In the genomic region with DNA sequence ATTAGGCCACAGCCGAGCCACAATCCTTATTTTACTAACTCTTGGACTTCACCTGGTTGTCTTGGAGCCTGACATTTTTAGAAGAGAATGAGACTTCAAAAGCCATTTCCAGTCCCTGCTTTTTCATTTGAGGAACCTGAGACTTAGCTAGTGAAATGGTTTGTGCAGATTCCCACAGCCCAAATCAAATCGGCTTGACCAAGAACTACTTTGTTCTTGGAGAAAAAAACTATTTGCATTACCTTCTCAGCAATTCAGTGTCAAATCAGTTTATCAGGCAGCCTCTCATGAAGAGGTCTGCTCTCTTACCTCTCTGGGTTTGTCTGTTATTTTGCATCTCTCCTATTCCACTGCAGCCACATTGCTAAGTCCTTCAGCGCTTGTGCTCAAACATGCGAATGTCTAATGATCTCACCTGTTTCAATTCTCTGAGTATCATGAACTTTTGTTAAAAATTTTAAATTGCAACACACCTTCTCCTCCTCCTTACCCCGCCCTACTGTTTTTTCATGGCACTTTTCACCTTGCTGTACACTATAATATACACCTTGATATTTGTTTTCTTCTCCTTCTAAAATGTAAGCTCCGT, we compare ENCODE assay signal across 8 cellular contexts. TPM values are rescaled to one million over a fixed set of nuclear protein-coding genes. Genes with fewer than 3 reads are reported as not detected.
DNase-seq lines count a peak whose midpoint lies in the region; ATAC-seq and TF ChIP-seq lines count a peak whose summit lies in the region.

No MANE protein-coding gene starts in this region.

- WGBS in esophagus muscularis mucosa, result 65% methylated on average over 6 of the region's 6 CpGs

- H3K4me1 ChIP-seq in OCI-LY7 (ENCODE audit: insufficient read depth, low read length, poor library complexity, severe bottlenecking) (peaks cover 70% of the 10 kb centered on the region), esophagus muscularis mucosa (peaks cover 43 to 83% (median 69%) of the 10 kb centered on the region in 4 donors)

- POLR2A ChIA-PET in OCI-LY7 (lab: Charles Lee), result interaction anchor here (0.7 to 1.4 kb wide), 5 partner anchors 9 to 37 kb away, joined by 3 to 7 read pairs (median 4); no protein-coding TSS in a partner anchor

- H3K36me3 ChIP-seq in OCI-LY7 (ENCODE audit: insufficient read depth, low read length) (peaks cover 16% of the 10 kb centered on the region), esophagus muscularis mucosa (no peaks in the 10 kb centered on the region)

- H3K79me2 ChIP-seq in OCI-LY7 (ENCODE audit: insufficient read depth, low read depth, low read length), result peaks cover 44% of the 10 kb centered on the region

- H3K9me3 Mint-ChIP-seq in activated T-cell treated with anti-CD3 and anti-CD28 coated beads, Interleukin-2, amount 50 U/mL, for 4 hours, result no peaks in the 10 kb centered on the region

- H3K4me2 ChIP-seq in OCI-LY7 (ENCODE audit: low read length), result peak overlapping the region; percentile 94

- TF ChIP-seq CTCF in OCI-LY7 (conservative IDR thresholded peaks at IDR 0.05; ENCODE audit: low read length) (no peak), esophagus muscularis mucosa (IDR thresholded peaks at IDR 0.05) (no peak)

- H3K4me3 ChIP-seq in OCI-LY7 (ENCODE audit: low read depth, low read length, poor library complexity, severe bottlenecking) (peak overlapping the region; percentile 90), esophagus muscularis mucosa (peak overlapping the region; percentile 88 to 95 (median 92)), skeletal muscle cell (ENCODE audit: low read depth, low read length) (peak overlapping the region; percentile 90)

- no peaks in the 10 kb centered on the region for H3K27me3 ChIP-seq in esophagus muscularis mucosa

- H3K4me1 Mint-ChIP-seq in activated T-cell treated with anti-CD3 and anti-CD28 coated beads, Interleukin-2, amount 50 U/mL, for 4 hours (ENCODE audit: low read depth), result peaks cover 62% of the 10 kb centered on the region

- no peak for DNase-seq in activated T-cell treated with anti-CD3 and anti-CD28 coated beads, Interleukin-2, amount 50 U/mL, for 4 hours
- DNase-seq in activated T-cell treated with anti-CD3 and anti-CD28 coated beads, Interleukin-2, amount 50 U/mL, for 1 hour, result no peak
- no peak for DNase-seq in OCI-LY7 (ENCODE audit: low spot score)
- no peak for DNase-seq in esophagus muscularis mucosa (ENCODE audit: extremely low spot score)
- no peak for DNase-seq in skeletal muscle cell (ENCODE audit: low read depth)
- no peak for DNase-seq in DMS114 treated with DMSO at 0.1 percent for 48 hours (lab: John Stamatoyannopoulos, UW; ENCODE audit: unreplicated experiment)
- no peak for DNase-seq in NCI-H510A treated with DMSO at 0.1 percent for 48 hours (lab: John Stamatoyannopoulos, UW)

- peak overlapping the region; percentile 100 for H3K4me3 Mint-ChIP-seq in activated T-cell treated with anti-CD3 and anti-CD28 coated beads, Interleukin-2, amount 50 U/mL, for 4 hours

- H3K27me3 Mint-ChIP-seq in activated T-cell treated with anti-CD3 and anti-CD28 coated beads, Interleukin-2, amount 50 U/mL, for 4 hours (ENCODE audit: low read depth), result no peaks in the 10 kb centered on the region

- peaks cover 2% of the 10 kb centered on the region for H3K36me3 Mint-ChIP-seq in activated T-cell treated with anti-CD3 and anti-CD28 coated beads, Interleukin-2, amount 50 U/mL, for 4 hours (ENCODE audit: insufficient read depth)

- H3K9me3 ChIP-seq in OCI-LY7 (ENCODE audit: low read length) (no peaks in the 10 kb centered on the region; the same call in 1 of the 2 replicates), esophagus muscularis mucosa (no peaks in the 10 kb centered on the region)

- TF ChIP-seq POLR2A in esophagus muscularis mucosa (IDR thresholded peaks at IDR 0.05; ENCODE audit: low read depth), result no peak

- TF ChIP-seq EP300 in esophagus muscularis mucosa (IDR thresholded peaks at IDR 0.05), result no peak

- CTCF ChIA-PET in OCI-LY7 (lab: Charles Lee; ENCODE audit: unreplicated experiment), result no interaction called here

- H4K20me1 ChIP-seq in OCI-LY7 (ENCODE audit: insufficient read depth, low read length), result peaks cover 6% of the 10 kb centered on the region; the same call in 1 of the 2 replicates

- intact Hi-C loops in OCI-LY7 (cut with micrococcal nuclease; ENCODE audit: unreplicated experiment), result loop anchor here (2.0 kb wide), 2 partner anchors 117 to 125 kb away; no protein-coding TSS in a partner anchor
- intact Hi-C loops in esophagus muscularis mucosa (cut with DNase I), result no loop called here

- H3K27ac ChIP-seq in OCI-LY7 (ENCODE audit: low read depth, low read length, poor library complexity, severe bottlenecking) (peak overlapping the region; percentile 59), esophagus muscularis mucosa (replicated peaks in 1 of 4) (peak overlapping the region; percentile 97 to 98 (median 98))

- ATAC-seq in activated T-cell treated with anti-CD3 and anti-CD28 coated beads, Interleukin-2, amount 50 U/mL, for 4 hours, result no peak
- no peak for ATAC-seq in GM21737 (IDR thresholded peaks at IDR 0.05; ENCODE audit: unreplicated experiment)

- H3K9me2 ChIP-seq in OCI-LY7 (ENCODE audit: insufficient read depth, low read length), result no peaks in the 10 kb centered on the region

- BruUV-seq in OCI-LY7 (replicated peaks; lab: Mats Ljungman, UMichigan), result TSS peak; percentile 69

- peak overlapping the region; percentile 71; the same call in 1 of the 2 replicates for H2AFZ ChIP-seq in OCI-LY7 (ENCODE audit: low read length)

RNA-seq across cellular contexts. Expression of gene IFNGR1, which starts 0.6 kb away (rescaled TPM):
- 10 to 100 TPM in 2 of 3 donors, 1 to 10 TPM in 1; 8.9 to 12.0 (median 11.9) TPM for total RNA-seq in activated T-cell treated with anti-CD3 and anti-CD28 coated beads, Interleukin-2, amount 50 U/mL, for 4 hours
- total RNA-seq in OCI-LY7 (2014; rRNA removed; shearing (Covaris generic)), result 23.2 and 25.6 TPM in 2 replicates
- total RNA-seq in OCI-LY7 (2022) (22.8 and 23.6 TPM in 2 replicates), esophagus muscularis mucosa (10 to 100 TPM; 52.8 to 95.9 (median 62.9) TPM)

RNA-seq across cellular contexts. Expression of gene IL22RA2, which starts 46.3 kb away (rescaled TPM):
- total RNA-seq in activated T-cell treated with anti-CD3 and anti-CD28 coated beads, Interleukin-2, amount 50 U/mL, for 4 hours, result not detected
- total RNA-seq in OCI-LY7 (2014; rRNA removed; shearing (Covaris generic)), result not detected in 2 replicates
- total RNA-seq in OCI-LY7 (2022), result not detected in 2 replicates
- not detected for total RNA-seq in esophagus muscularis mucosa
